Comparison of ENCODE assay signal across 8 cellular contexts in genomic region chr9:36399980-36400331, GRCh38. TPM values are rescaled to one million over a fixed set of nuclear protein-coding genes. Genes with fewer than 3 reads are reported as not detected.
DNase-seq lines count a peak whose midpoint lies in the region; ATAC-seq, FAIRE-seq and TF ChIP-seq lines count a peak whose summit lies in the region.

Gene RNF38, minus strand, starts transcription at chr9:36400269. Its CDS starts 161 bp downstream, at chr9:36400108.

- H2BK15ac ChIP-seq in H9 (ENCODE audit: low read depth, low read length): no peak within 1 kb of the TSS

- H3K56ac ChIP-seq in H9 (ENCODE audit: insufficient read length, low read depth, low read length): no peak within 1 kb of the TSS

- no peak within 1 kb of the TSS for H2BK5ac ChIP-seq in H9 (ENCODE audit: insufficient read length, low read length)

- H4K20me1 ChIP-seq in H9 (ENCODE audit: control insufficient read depth, insufficient read depth, insufficient read length): no peaks in the 10 kb centered on the region

- no peak within 1 kb of the TSS; the same call in 1 of the 2 replicates for H3K4ac ChIP-seq in H9 (ENCODE audit: low read depth, low read length)

- H3K4me1 Mint-ChIP-seq in H9: peaks cover 24 to 29% of the 10 kb centered on the region in 2 experiments

- TF ChIP-seq CTCF in H9 (conservative IDR thresholded peaks at IDR 0.05) (no peak), WERI-Rb-1 (IDR thresholded peaks at IDR 0.05; ENCODE audit: low read depth, low read length) (no peak), fibroblast of mammary gland (conservative IDR thresholded peaks at IDR 0.05; ENCODE audit: control insufficient read depth, insufficient read depth, low read depth, low read length) (no peak)

- peak within 1 kb of the TSS; percentile 99 for H3K27ac Mint-ChIP-seq in H9

- H3K14ac ChIP-seq in H9 (ENCODE audit: insufficient read depth, low read length): peak within 1 kb of the TSS; percentile 95

- no peak within 1 kb of the TSS for H2BK120ac ChIP-seq in H9 (ENCODE audit: low read depth, low read length, poor library complexity, severe bottlenecking)

- no peak within 1 kb of the TSS for H4K5ac ChIP-seq in H9 (ENCODE audit: insufficient read length, low read depth, low read length)

- no peak for DNase-seq in H9
- no peak for DNase-seq in WERI-Rb-1
- DNase-seq in fibroblast of mammary gland (ENCODE audit: low read depth): no peak
- DNase-seq in occipital lobe (lab: John Stamatoyannopoulos, UW): no peak
- DNase-seq in activated effector memory CD4-positive, alpha-beta T cell treated with anti-CD3 and anti-CD28 coated beads, Interleukin-2, amount 50 U/mL, for 16 hours: no peak
- DNase-seq in middle frontal gyrus (ENCODE audit: extremely low spot score, low spot score): no peak
- DNase-seq in urothelium cell line (ENCODE audit: low spot score): no peak

- H3K27ac ChIP-seq in H9 (ENCODE audit: insufficient read length, low read depth, low read length): peak within 1 kb of the TSS; percentile 61
- peak within 1 kb of the TSS; percentile 98 for H3K27ac ChIP-seq in WERI-Rb-1

- no peaks in the 10 kb centered on the region for H3K9me3 ChIP-seq in H9 (ENCODE audit: control insufficient read depth, low read depth, low read length)
- H3K9me3 ChIP-seq in WERI-Rb-1 (ENCODE audit: severe bottlenecking): no peaks in the 10 kb centered on the region

- peaks cover 3% of the 10 kb centered on the region; the same call in 1 of the 2 replicates for H3K36me3 ChIP-seq in WERI-Rb-1

- H4K8ac ChIP-seq in H9 (replicated peaks; ENCODE audit: insufficient read length, low read depth, low read length): no peak within 1 kb of the TSS

- peaks cover 3% of the 10 kb centered on the region for H3K23me2 ChIP-seq in H9 (ENCODE audit: insufficient read length, low read depth, low read length, poor library complexity, severe bottlenecking)

- no peaks in the 10 kb centered on the region; a peak in 1 of 5 replicates for H3K9me3 Mint-ChIP-seq in H9

- H3K9ac ChIP-seq in H9 (ENCODE audit: extremely low read depth, insufficient read length, low read length): peak within 1 kb of the TSS; percentile 89

- no CpG with 5 or more reads among the region's 12 CpGs for whole genome bisulfite sequencing in H9 (ENCODE audit: extremely low coverage, insufficient read length, low lambda C conversion rate)

- no peak within 1 kb of the TSS for H3K23ac ChIP-seq in H9 (ENCODE audit: insufficient read length, low read depth, low read length)

- H3K79me2 ChIP-seq in H9 (ENCODE audit: insufficient read depth, low read length): peaks cover 32% of the 10 kb centered on the region; the same call in 1 of the 2 replicates

- H3K4me3 Mint-ChIP-seq in H9: peak within 1 kb of the TSS; percentile 85 to 96

- H3K36me3 Mint-ChIP-seq in H9 (ENCODE audit: insufficient read depth in 1 of 3, low read depth in 3 of 3): peaks cover 2 to 13% (median 4%) of the 10 kb centered on the region in 3 experiments; a peak in 4 of 7 replicates

- no peak within 1 kb of the TSS for H2AFZ ChIP-seq in H9 (ENCODE audit: low read length)

- peak within 1 kb of the TSS; percentile 93 for H3K4me3 ChIP-seq in WERI-Rb-1 (ENCODE audit: low read depth, low read length)
- peak within 1 kb of the TSS; percentile 95 for H3K4me3 ChIP-seq in fibroblast of mammary gland (ENCODE audit: control insufficient read depth, low read depth, low read length)

- no peak within 1 kb of the TSS for H2AK5ac ChIP-seq in H9 (ENCODE audit: insufficient read length, low read length)

- H3K27me3 ChIP-seq in H9 (ENCODE audit: insufficient read depth, low read length) (no peaks in the 10 kb centered on the region), WERI-Rb-1 (ENCODE audit: insufficient read depth, low read depth, severe bottlenecking) (no peaks in the 10 kb centered on the region)

- H2BK12ac ChIP-seq in H9 (ENCODE audit: insufficient read length, low read depth, low read length): no peak within 1 kb of the TSS

- peak within 1 kb of the TSS; percentile 89 for H3K4me2 ChIP-seq in H9 (ENCODE audit: insufficient read depth, insufficient read length, low read length)

- H3K27me3 Mint-ChIP-seq in H9 (ENCODE audit: low read depth): no peaks in the 10 kb centered on the region

- H2BK20ac ChIP-seq in H9 (ENCODE audit: low read depth, low read length, poor library complexity, severe bottlenecking): no peak within 1 kb of the TSS

- H3K18ac ChIP-seq in H9 (ENCODE audit: insufficient read length, low read depth, low read length): peak within 1 kb of the TSS; percentile 91

- H3T11ph ChIP-seq in H9 (ENCODE audit: low read length): no peak within 1 kb of the TSS

- no peak for FAIRE-seq in urothelium cell line (lab: Jason Lieb, UNC)

- H3K4me1 ChIP-seq in H9 (ENCODE audit: insufficient read depth, low read length): no peaks in the 10 kb centered on the region

- H3K79me1 ChIP-seq in H9 (ENCODE audit: insufficient read depth, low read depth, low read length, poor library complexity, severe bottlenecking): no peaks in the 10 kb centered on the region

- no peak within 1 kb of the TSS for H4K91ac ChIP-seq in H9 (ENCODE audit: insufficient read length, low read depth, low read length)

- ATAC-seq in HG03097 (IDR thresholded peaks at IDR 0.05; ENCODE audit: low FRiP score, unreplicated experiment): no peak

RNA-seq across cellular contexts. Expression of gene RNF38, which starts in this region (rescaled TPM):
- total RNA-seq in H9 (2021): 58.8 and 60.2 TPM in 2 replicates
- 46.8 TPM for total RNA-seq in occipital lobe
